Comparison of ENCODE assay signal across 19 cellular contexts in the genomic region with DNA sequence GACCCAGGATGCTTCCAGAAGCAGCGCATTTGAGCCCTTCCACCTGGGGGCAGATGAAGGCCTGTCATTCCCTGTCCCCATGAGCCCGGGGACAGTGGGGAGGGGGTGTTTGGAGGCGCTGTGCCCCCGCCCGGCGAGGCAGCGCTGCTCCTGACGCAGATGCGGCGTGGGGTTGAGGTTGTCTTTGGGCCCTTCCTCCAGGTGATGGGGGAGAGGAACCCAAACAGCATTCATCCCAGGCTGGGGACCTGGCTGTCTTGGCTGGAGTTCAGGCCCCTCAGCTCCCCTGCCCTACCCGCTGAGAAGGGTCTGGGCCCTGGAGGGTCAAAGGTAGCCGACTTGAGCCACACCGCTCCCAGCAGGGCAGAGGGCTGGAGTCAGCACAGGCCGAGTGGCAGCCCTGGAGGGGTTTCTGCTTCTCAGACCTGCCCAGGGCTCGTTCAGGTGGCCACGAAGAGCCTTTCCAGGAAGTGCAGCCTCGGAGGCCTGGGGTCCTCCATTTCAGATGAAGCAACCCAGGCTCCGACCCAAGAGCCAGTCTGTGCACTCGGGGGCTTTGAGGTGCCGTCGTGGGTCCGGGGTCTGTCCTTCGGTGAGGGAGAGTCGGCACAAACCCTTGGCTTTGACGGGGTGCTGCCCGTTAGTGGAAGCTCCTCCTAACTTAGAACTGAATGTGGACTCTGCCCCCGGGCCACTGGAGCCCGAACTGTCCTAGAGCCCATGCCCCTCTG.
"Had no signal": no experiment of that assay in that cellular context is flagged by ENCODE, and none has a peak within 500 bp of the region (broad histone marks: within the 10 kb centered on the region; RNA-seq: fewer than 3 reads in every experiment).

No MANE protein-coding gene starts in this region.

- H3K9me3 Mint-ChIP-seq: activated CD4-positive, alpha-beta T cell treated with anti-CD3 and anti-CD28 coated beads, Interleukin-2, amount 10 ng/mL, durations not matched to agents 7 days and 5 days; activated CD8-positive, alpha-beta T cell treated with anti-CD3 and anti-CD28 coated beads for 36 hours; activated naive CD8-positive, alpha-beta T cell treated with anti-CD3 and anti-CD28 coated beads, Interleukin-2, amount 50 U/mL, for 24 hours; activated T-helper 1 cell treated with anti-CD3 and anti-CD28 coated beads, Interleukin-12 subunit alpha, Interleukin-12 subunit beta, Interleukin-2, Interleukin-4 antibody, amounts not matched to agents 30 ng/mL and 10 ng/mL and 1 ng/mL, durations not matched to agents 14 hours and 24 hours and 36 hours; dendritic cell treated with granulocyte-macrophage colony-stimulating factor and Interleukin-4, amounts not matched to agents 40 ng/mL and 50 ng/mL, for 4 days; naive B cell; stimulated activated memory B cell treated with anti-CD40 and anti-IgM and Interleukin-4, amounts not matched to agents 10 μg/mL and 1 μg/mL and 100 μg/mL, for 72 hours had no signal

- H3K4me1 ChIP-seq: foreskin keratinocyte, lower lobe of right lung, stomach, transverse colon had no signal

- H3K27me3 ChIP-seq: cardiac muscle cell, foreskin keratinocyte, stomach, transverse colon had no signal

- H3K27me3 Mint-ChIP-seq: activated CD4-positive, alpha-beta T cell treated with anti-CD3 and anti-CD28 coated beads, Interleukin-2, amount 10 ng/mL, durations not matched to agents 7 days and 5 days; activated CD8-positive, alpha-beta T cell treated with anti-CD3 and anti-CD28 coated beads for 36 hours; activated naive CD8-positive, alpha-beta T cell treated with anti-CD3 and anti-CD28 coated beads, Interleukin-2, amount 50 U/mL, for 24 hours; dendritic cell treated with granulocyte-macrophage colony-stimulating factor and Interleukin-4, amounts not matched to agents 40 ng/mL and 50 ng/mL, for 4 days; naive B cell; progenitor cell of endocrine pancreas; stimulated activated memory B cell treated with anti-CD40 and anti-IgM and Interleukin-4, amounts not matched to agents 10 μg/mL and 1 μg/mL and 100 μg/mL, for 72 hours had no signal

- H3K4me3 Mint-ChIP-seq: activated CD4-positive, alpha-beta T cell treated with anti-CD3 and anti-CD28 coated beads, Interleukin-2, amount 10 ng/mL, durations not matched to agents 7 days and 5 days; activated CD8-positive, alpha-beta T cell treated with anti-CD3 and anti-CD28 coated beads for 36 hours; activated naive CD8-positive, alpha-beta T cell treated with anti-CD3 and anti-CD28 coated beads, Interleukin-2, amount 50 U/mL, for 24 hours; activated T-helper 1 cell treated with anti-CD3 and anti-CD28 coated beads, Interleukin-12 subunit alpha, Interleukin-12 subunit beta, Interleukin-2, Interleukin-4 antibody, amounts not matched to agents 30 ng/mL and 10 ng/mL and 1 ng/mL, durations not matched to agents 14 hours and 24 hours and 36 hours; dendritic cell treated with granulocyte-macrophage colony-stimulating factor and Interleukin-4, amounts not matched to agents 40 ng/mL and 50 ng/mL, for 4 days; naive B cell; stimulated activated memory B cell treated with anti-CD40 and anti-IgM and Interleukin-4, amounts not matched to agents 10 μg/mL and 1 μg/mL and 100 μg/mL, for 72 hours had no signal

- H3K27ac ChIP-seq: cardiac muscle cell, foreskin keratinocyte, lower lobe of right lung, stomach, transverse colon had no signal

- DNase-seq: activated CD4-positive, alpha-beta T cell treated with anti-CD3 and anti-CD28 coated beads, Interleukin-2, amount 10 ng/mL, durations not matched to agents 7 days and 5 days; activated CD8-positive, alpha-beta T cell treated with anti-CD3 and anti-CD28 coated beads for 36 hours; activated gamma-delta T cell; activated naive CD4-positive, alpha-beta T cell treated with anti-CD3 and anti-CD28 coated beads, Interleukin-2, amount 50 U/mL, for 16 hours; activated naive CD8-positive, alpha-beta T cell treated with anti-CD3 and anti-CD28 coated beads, Interleukin-2, amount 50 U/mL, for 24 hours; effector memory CD4-positive, alpha-beta T cell; foreskin keratinocyte; hippocampal formation; lower lobe of right lung; naive B cell; occipital lobe; stimulated activated CD4-positive, alpha-beta T cell treated with anti-CD3 and anti-CD28 coated beads, Interleukin-2, amount 100 ng/mL, for 24 hours; stomach; transverse colon had no signal

- H3K36me3 ChIP-seq: cardiac muscle cell had no signal

- H3K9me3 ChIP-seq: lower lobe of right lung, stomach, transverse colon had no signal

- ATAC-seq: activated CD8-positive, alpha-beta T cell treated with anti-CD3 and anti-CD28 coated beads for 36 hours; activated naive CD8-positive, alpha-beta T cell treated with anti-CD3 and anti-CD28 coated beads, Interleukin-2, amount 50 U/mL, for 24 hours; foreskin keratinocyte; lower lobe of right lung; stimulated activated memory B cell treated with anti-CD40 and anti-IgM and Interleukin-4, amounts not matched to agents 10 μg/mL and 1 μg/mL and 100 μg/mL, for 72 hours had no signal

- H3K4me3 ChIP-seq: cardiac muscle cell, lower lobe of right lung, stomach, transverse colon had no signal

- H3K36me3 Mint-ChIP-seq: naive B cell; stimulated activated memory B cell treated with anti-CD40 and anti-IgM and Interleukin-4, amounts not matched to agents 10 μg/mL and 1 μg/mL and 100 μg/mL, for 72 hours had no signal

- H3K4me1 Mint-ChIP-seq: activated CD4-positive, alpha-beta T cell treated with anti-CD3 and anti-CD28 coated beads, Interleukin-2, amount 10 ng/mL, durations not matched to agents 7 days and 5 days; activated naive CD8-positive, alpha-beta T cell treated with anti-CD3 and anti-CD28 coated beads, Interleukin-2, amount 50 U/mL, for 24 hours; naive B cell; stimulated activated memory B cell treated with anti-CD40 and anti-IgM and Interleukin-4, amounts not matched to agents 10 μg/mL and 1 μg/mL and 100 μg/mL, for 72 hours had no signal

- H3K27ac Mint-ChIP-seq: activated CD4-positive, alpha-beta T cell treated with anti-CD3 and anti-CD28 coated beads, Interleukin-2, amount 10 ng/mL, durations not matched to agents 7 days and 5 days; activated CD8-positive, alpha-beta T cell treated with anti-CD3 and anti-CD28 coated beads for 36 hours; activated naive CD8-positive, alpha-beta T cell treated with anti-CD3 and anti-CD28 coated beads, Interleukin-2, amount 50 U/mL, for 24 hours; activated T-helper 1 cell treated with anti-CD3 and anti-CD28 coated beads, Interleukin-12 subunit alpha, Interleukin-12 subunit beta, Interleukin-2, Interleukin-4 antibody, amounts not matched to agents 30 ng/mL and 10 ng/mL and 1 ng/mL, durations not matched to agents 14 hours and 24 hours and 36 hours; dendritic cell treated with granulocyte-macrophage colony-stimulating factor and Interleukin-4, amounts not matched to agents 40 ng/mL and 50 ng/mL, for 4 days; naive B cell; progenitor cell of endocrine pancreas; stimulated activated memory B cell treated with anti-CD40 and anti-IgM and Interleukin-4, amounts not matched to agents 10 μg/mL and 1 μg/mL and 100 μg/mL, for 72 hours had no signal
